Comparison of ENCODE assay signal across 1 cellular context in the genomic region with DNA sequence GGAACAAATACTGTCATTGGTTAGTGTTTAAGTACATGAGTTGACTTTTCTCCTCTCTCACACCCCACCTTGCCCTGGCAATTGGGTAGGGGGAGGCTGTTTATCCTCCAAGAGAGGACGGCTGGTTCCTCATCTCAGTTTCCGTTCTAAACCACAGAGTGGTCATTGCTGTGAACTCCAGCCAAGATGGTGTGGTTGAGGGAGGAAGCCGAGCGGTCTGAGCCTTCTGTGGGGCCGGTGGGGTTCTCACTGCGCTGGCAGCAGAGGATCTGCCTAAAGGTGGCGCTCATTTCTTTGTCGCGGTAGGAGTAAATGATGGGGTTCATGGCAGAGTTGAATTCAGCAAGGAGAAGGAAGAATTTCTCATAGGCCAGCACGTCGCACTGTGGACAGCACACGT.
TF ChIP-seq lines count a peak whose summit lies in the region.

No MANE protein-coding gene starts in this region.

TF ChIP-seq in WTC11, 78 proteins besides CTCF, POLR2A, EP300 and RAD21 (continued from another document):
- TF ChIP-seq, protein P1, sequence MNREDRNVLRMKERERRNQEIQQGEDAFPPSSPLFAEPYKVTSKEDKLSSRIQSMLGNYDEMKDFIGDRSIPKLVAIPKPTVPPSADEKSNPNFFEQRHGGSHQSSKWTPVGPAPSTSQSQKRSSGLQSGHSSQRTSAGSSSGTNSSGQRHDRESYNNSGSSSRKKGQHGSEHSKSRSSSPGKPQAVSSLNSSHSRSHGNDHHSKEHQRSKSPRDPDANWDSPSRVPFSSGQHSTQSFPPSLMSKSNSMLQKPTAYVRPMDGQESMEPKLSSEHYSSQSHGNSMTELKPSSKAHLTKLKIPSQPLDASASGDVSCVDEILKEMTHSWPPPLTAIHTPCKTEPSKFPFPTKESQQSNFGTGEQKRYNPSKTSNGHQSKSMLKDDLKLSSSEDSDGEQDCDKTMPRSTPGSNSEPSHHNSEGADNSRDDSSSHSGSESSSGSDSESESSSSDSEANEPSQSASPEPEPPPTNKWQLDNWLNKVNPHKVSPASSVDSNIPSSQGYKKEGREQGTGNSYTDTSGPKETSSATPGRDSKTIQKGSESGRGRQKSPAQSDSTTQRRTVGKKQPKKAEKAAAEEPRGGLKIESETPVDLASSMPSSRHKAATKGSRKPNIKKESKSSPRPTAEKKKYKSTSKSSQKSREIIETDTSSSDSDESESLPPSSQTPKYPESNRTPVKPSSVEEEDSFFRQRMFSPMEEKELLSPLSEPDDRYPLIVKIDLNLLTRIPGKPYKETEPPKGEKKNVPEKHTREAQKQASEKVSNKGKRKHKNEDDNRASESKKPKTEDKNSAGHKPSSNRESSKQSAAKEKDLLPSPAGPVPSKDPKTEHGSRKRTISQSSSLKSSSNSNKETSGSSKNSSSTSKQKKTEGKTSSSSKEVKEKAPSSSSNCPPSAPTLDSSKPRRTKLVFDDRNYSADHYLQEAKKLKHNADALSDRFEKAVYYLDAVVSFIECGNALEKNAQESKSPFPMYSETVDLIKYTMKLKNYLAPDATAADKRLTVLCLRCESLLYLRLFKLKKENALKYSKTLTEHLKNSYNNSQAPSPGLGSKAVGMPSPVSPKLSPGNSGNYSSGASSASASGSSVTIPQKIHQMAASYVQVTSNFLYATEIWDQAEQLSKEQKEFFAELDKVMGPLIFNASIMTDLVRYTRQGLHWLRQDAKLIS (CRISPR knock-in tag; IDR thresholded peaks at IDR 0.05; ENCODE audit: borderline replicate concordance), result no peak
- TF ChIP-seq CBFB (CRISPR knock-in tag; IDR thresholded peaks at IDR 0.05; ENCODE audit: low read depth) (no peak), KAT7 (CRISPR knock-in tag; IDR thresholded peaks at IDR 0.05; ENCODE audit: borderline replicate concordance) (no peak), ZNF121 (CRISPR knock-in tag; IDR thresholded peaks at IDR 0.05) (no peak), MXD4 (CRISPR knock-in tag; IDR thresholded peaks at IDR 0.05; ENCODE audit: borderline replicate concordance) (no peak), MYBL2 (CRISPR knock-in tag; IDR thresholded peaks at IDR 0.05) (no peak), TP53 (CRISPR knock-in tag; IDR thresholded peaks at IDR 0.05) (no peak), ZNF396 (CRISPR knock-in tag; IDR thresholded peaks at IDR 0.05; ENCODE audit: borderline replicate concordance) (no peak), NFE2L1 (CRISPR knock-in tag; IDR thresholded peaks at IDR 0.05) (no peak)
- TF ChIP-seq, protein P2, sequence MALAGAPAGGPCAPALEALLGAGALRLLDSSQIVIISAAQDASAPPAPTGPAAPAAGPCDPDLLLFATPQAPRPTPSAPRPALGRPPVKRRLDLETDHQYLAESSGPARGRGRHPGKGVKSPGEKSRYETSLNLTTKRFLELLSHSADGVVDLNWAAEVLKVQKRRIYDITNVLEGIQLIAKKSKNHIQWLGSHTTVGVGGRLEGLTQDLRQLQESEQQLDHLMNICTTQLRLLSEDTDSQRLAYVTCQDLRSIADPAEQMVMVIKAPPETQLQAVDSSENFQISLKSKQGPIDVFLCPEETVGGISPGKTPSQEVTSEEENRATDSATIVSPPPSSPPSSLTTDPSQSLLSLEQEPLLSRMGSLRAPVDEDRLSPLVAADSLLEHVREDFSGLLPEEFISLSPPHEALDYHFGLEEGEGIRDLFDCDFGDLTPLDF (CRISPR knock-in tag; IDR thresholded peaks at IDR 0.05), result no peak
